Comparison of ENCODE assay signal across 17 cellular contexts in genomic region chr15:65888998-65889397, GRCh38. TPM values are rescaled to one million over a fixed set of nuclear protein-coding genes. Genes with fewer than 3 reads are reported as not detected.
A peak's percentile ranks its signal among the peaks of the same experiment; 100 is the strongest.
DNase-seq lines count a peak whose midpoint lies in the region; ATAC-seq and TF ChIP-seq lines count a peak whose summit lies in the region.
"Had no signal": no experiment of that assay in that cellular context is flagged by ENCODE, and none has a peak within 500 bp of the region (broad histone marks: within the 10 kb centered on the region; RNA-seq: fewer than 3 reads in every experiment).

No MANE protein-coding gene starts in this region.

- peaks cover 54% of the 10 kb centered on the region for H3K4me1 Mint-ChIP-seq in activated CD8-positive, alpha-beta memory T cell treated with anti-CD3 and anti-CD28 coated beads, Interleukin-2, amount 10 ng/mL, durations not matched to agents 7 days and 5 days
- H3K4me1 Mint-ChIP-seq in Caco-2 (ENCODE audit: low read depth, unreplicated experiment) (peaks cover 14% of the 10 kb centered on the region), endothelial cell (ENCODE audit: unreplicated experiment) (no peaks in the 10 kb centered on the region)
- H3K4me1 Mint-ChIP-seq in activated CD4-positive, alpha-beta memory T cell treated with anti-CD3 and anti-CD28 coated beads, Interleukin-2, amount 10 ng/mL, durations not matched to agents 7 days and 5 days: peaks cover 54% of the 10 kb centered on the region

- CTCF ChIA-PET in activated CD8-positive, alpha-beta memory T cell treated with anti-CD3 and anti-CD28 coated beads, Interleukin-2, amount 10 ng/mL, durations not matched to agents 7 days and 5 days (lab: Charles Lee): no interaction called here
- CTCF ChIA-PET in Caco-2 (lab: Charles Lee): interaction anchor here (0.6 kb wide), 1 partner anchor 198 kb away, joined by 8 read pairs; no protein-coding TSS in a partner anchor
- CTCF ChIA-PET in activated CD4-positive, alpha-beta memory T cell treated with anti-CD3 and anti-CD28 coated beads, Interleukin-2, amount 10 ng/mL, durations not matched to agents 7 days and 5 days (lab: Charles Lee): no interaction called here

- no peak overlapping the region for H3K4me3 Mint-ChIP-seq in activated CD8-positive, alpha-beta memory T cell treated with anti-CD3 and anti-CD28 coated beads, Interleukin-2, amount 10 ng/mL, durations not matched to agents 7 days and 5 days
- H3K4me3 Mint-ChIP-seq in Caco-2 (ENCODE audit: unreplicated experiment): no peak overlapping the region
- no peak overlapping the region for H3K4me3 Mint-ChIP-seq in activated CD4-positive, alpha-beta memory T cell treated with anti-CD3 and anti-CD28 coated beads, Interleukin-2, amount 10 ng/mL, durations not matched to agents 7 days and 5 days
- H3K4me3 Mint-ChIP-seq in endothelial cell (ENCODE audit: unreplicated experiment): no peak overlapping the region
- H3K4me3 Mint-ChIP-seq: CD14-positive monocyte had no signal

- no peaks in the 10 kb centered on the region for H3K27me3 Mint-ChIP-seq in activated CD8-positive, alpha-beta memory T cell treated with anti-CD3 and anti-CD28 coated beads, Interleukin-2, amount 10 ng/mL, durations not matched to agents 7 days and 5 days
- H3K27me3 Mint-ChIP-seq in Caco-2 (ENCODE audit: insufficient read depth, unreplicated experiment): no peaks in the 10 kb centered on the region
- no peaks in the 10 kb centered on the region for H3K27me3 Mint-ChIP-seq in activated CD4-positive, alpha-beta memory T cell treated with anti-CD3 and anti-CD28 coated beads, Interleukin-2, amount 10 ng/mL, durations not matched to agents 7 days and 5 days
- H3K27me3 Mint-ChIP-seq in endothelial cell (ENCODE audit: unreplicated experiment): no peaks in the 10 kb centered on the region

- H3K36me3 ChIP-seq in Caco-2 (ENCODE audit: control insufficient read depth, insufficient read depth, low read length): no peaks in the 10 kb centered on the region
- no peaks in the 10 kb centered on the region for H3K36me3 ChIP-seq in endocrine pancreas (ENCODE audit: control insufficient read depth, insufficient read depth, low read length)
- peaks cover 26% of the 10 kb centered on the region for H3K36me3 ChIP-seq in right atrium auricular region
- H3K36me3 ChIP-seq: ovary had no signal

- no peaks in the 10 kb centered on the region for H3K9me3 Mint-ChIP-seq in activated CD8-positive, alpha-beta memory T cell treated with anti-CD3 and anti-CD28 coated beads, Interleukin-2, amount 10 ng/mL, durations not matched to agents 7 days and 5 days (ENCODE audit: low read depth)
- H3K9me3 Mint-ChIP-seq in Caco-2 (ENCODE audit: unreplicated experiment) (no peaks in the 10 kb centered on the region), endothelial cell (ENCODE audit: unreplicated experiment) (no peaks in the 10 kb centered on the region)
- H3K9me3 Mint-ChIP-seq in activated CD4-positive, alpha-beta memory T cell treated with anti-CD3 and anti-CD28 coated beads, Interleukin-2, amount 10 ng/mL, durations not matched to agents 7 days and 5 days: peaks cover 2% of the 10 kb centered on the region
- H3K9me3 Mint-ChIP-seq: CD14-positive monocyte had no signal

- no peak overlapping the region for H3K9ac ChIP-seq in endocrine pancreas (ENCODE audit: control insufficient read depth, insufficient read depth, low read length)

- TSS peak; percentile 13 for BruUV-seq in Caco-2 (replicated peaks; lab: Mats Ljungman, UMichigan)

- H3K4me3 ChIP-seq in Caco-2 (ENCODE audit: low read depth, low read length) (no peak overlapping the region), endocrine pancreas (ENCODE audit: control insufficient read depth, insufficient read depth, low read length) (peak overlapping the region; percentile 30), right atrium auricular region (no peak overlapping the region)
- H3K4me3 ChIP-seq: ovary, right lobe of liver, SJSA1 had no signal

- intact Hi-C loops in Caco-2 (cut with micrococcal nuclease; ENCODE audit: unreplicated experiment): no loop called here

- peaks cover 56% of the 10 kb centered on the region for H3K36me3 Mint-ChIP-seq in activated CD8-positive, alpha-beta memory T cell treated with anti-CD3 and anti-CD28 coated beads, Interleukin-2, amount 10 ng/mL, durations not matched to agents 7 days and 5 days
- H3K36me3 Mint-ChIP-seq in Caco-2 (ENCODE audit: insufficient read depth, unreplicated experiment) (peaks cover 52% of the 10 kb centered on the region), endothelial cell (ENCODE audit: low read depth, unreplicated experiment) (peaks cover 21% of the 10 kb centered on the region)
- H3K36me3 Mint-ChIP-seq in activated CD4-positive, alpha-beta memory T cell treated with anti-CD3 and anti-CD28 coated beads, Interleukin-2, amount 10 ng/mL, durations not matched to agents 7 days and 5 days (ENCODE audit: low read depth): peaks cover 61% of the 10 kb centered on the region

- H3K9me3 ChIP-seq in Caco-2 (no peaks in the 10 kb centered on the region), endocrine pancreas (ENCODE audit: control insufficient read depth, low read length) (no peaks in the 10 kb centered on the region), right atrium auricular region (no peaks in the 10 kb centered on the region)
- H3K9me3 ChIP-seq: ovary, right lobe of liver, SJSA1 had no signal

- POLR2A ChIA-PET in Caco-2 (lab: Charles Lee): no interaction called here
- POLR2A ChIA-PET in activated CD4-positive, alpha-beta memory T cell treated with anti-CD3 and anti-CD28 coated beads, Interleukin-2, amount 10 ng/mL, durations not matched to agents 7 days and 5 days (lab: Charles Lee): no interaction called here

- no peak overlapping the region for H3K27ac ChIP-seq in right atrium auricular region
- H3K27ac ChIP-seq: ovary, right lobe of liver, SJSA1 had no signal

- ATAC-seq in activated CD8-positive, alpha-beta memory T cell treated with anti-CD3 and anti-CD28 coated beads, Interleukin-2, amount 10 ng/mL, durations not matched to agents 7 days and 5 days: peak; percentile 49
- ATAC-seq: right lobe of liver had no signal

- H3K4me1 ChIP-seq in Caco-2 (peaks cover 6% of the 10 kb centered on the region; the same call in 1 of the 2 replicates), endocrine pancreas (ENCODE audit: control insufficient read depth, insufficient read depth, low read length) (peaks cover 20% of the 10 kb centered on the region), right atrium auricular region (no peaks in the 10 kb centered on the region)
- H3K4me1 ChIP-seq: right lobe of liver, SJSA1 had no signal

- H3K27me3 ChIP-seq in Caco-2 (replicated peaks; ENCODE audit: control insufficient read depth, insufficient read depth, low read length): no peaks in the 10 kb centered on the region
- H3K27me3 ChIP-seq in endocrine pancreas (ENCODE audit: control insufficient read depth, insufficient read depth, low read length): no peaks in the 10 kb centered on the region
- H3K27me3 ChIP-seq in right atrium auricular region: no peaks in the 10 kb centered on the region
- H3K27me3 ChIP-seq: ovary, right lobe of liver, SJSA1 had no signal

- peak overlapping the region; percentile 28 for H3K27ac Mint-ChIP-seq in activated CD8-positive, alpha-beta memory T cell treated with anti-CD3 and anti-CD28 coated beads, Interleukin-2, amount 10 ng/mL, durations not matched to agents 7 days and 5 days
- H3K27ac Mint-ChIP-seq in Caco-2 (ENCODE audit: unreplicated experiment): no peak overlapping the region
- H3K27ac Mint-ChIP-seq in activated CD4-positive, alpha-beta memory T cell treated with anti-CD3 and anti-CD28 coated beads, Interleukin-2, amount 10 ng/mL, durations not matched to agents 7 days and 5 days: peak overlapping the region; percentile 9
- H3K27ac Mint-ChIP-seq in endothelial cell (ENCODE audit: unreplicated experiment): no peak overlapping the region
- H3K27ac Mint-ChIP-seq: CD14-positive monocyte had no signal

- DNase-seq in activated CD8-positive, alpha-beta memory T cell treated with anti-CD3 and anti-CD28 coated beads, Interleukin-2, amount 10 ng/mL, durations not matched to agents 7 days and 5 days: no peak
- no peak for DNase-seq in activated CD8-positive, alpha-beta memory T cell treated with anti-CD3 and anti-CD28 coated beads for 24 hours
- DNase-seq in Caco-2 (no peak), HuH-7 (ENCODE audit: low spot score) (no peak), right atrium auricular region (ENCODE audit: low spot score) (no peak), endothelial cell (ENCODE audit: low spot score) (no peak)
- DNase-seq in activated CD4-positive, alpha-beta memory T cell treated with anti-CD3 and anti-CD28 coated beads, Interleukin-2, amount 10 ng/mL, durations not matched to agents 7 days and 5 days: no peak
- DNase-seq: anterior cingulate cortex; central memory CD4-positive, alpha-beta T cell; mammary epithelial cell; MM.1S; NCI-H2171 treated with DMSO at 0.1 percent for 48 hours; ovary; right lobe of liver had no signal

- TF ChIP-seq CTCF in Caco-2 (IDR thresholded peaks at IDR 0.05; ENCODE audit: insufficient read depth in 1 of 2, low read depth in 1 of 2, low read length in 1 of 2, severe bottlenecking in 1 of 2, unreplicated experiment in 1 of 2) (no peak), right atrium auricular region (IDR thresholded peaks at IDR 0.05) (no peak), endothelial cell (IDR thresholded peaks at IDR 0.05; ENCODE audit: unreplicated experiment) (no peak)

RNA-seq across cellular contexts. Expression of gene RAB11A, which starts 19.7 kb away (rescaled TPM):
- total RNA-seq in activated CD8-positive, alpha-beta memory T cell treated with anti-CD3 and anti-CD28 coated beads, Interleukin-2, amount 10 ng/mL, durations not matched to agents 7 days and 5 days: 100 to 1,000 TPM; 139 to 183 TPM
- total RNA-seq in Caco-2 (2022): 208 and 232 TPM in 2 replicates
- 100 to 1,000 TPM; 192 to 193 TPM for total RNA-seq in activated CD4-positive, alpha-beta memory T cell treated with anti-CD3 and anti-CD28 coated beads, Interleukin-2, amount 10 ng/mL, durations not matched to agents 7 days and 5 days
- total RNA-seq in right atrium auricular region: 100 to 1,000 TPM; 122 to 183 TPM
- total RNA-seq in endothelial cell (ENCODE audit: unreplicated experiment): 482 TPM

Comparison
In these comparisons a context has a peak if more than half of its experiments do, and no peak if none do; other contexts are left out.
1. H3K27ac Mint-ChIP-seq: peak in activated CD8-positive, alpha-beta memory T cell treated with anti-CD3 and anti-CD28 coated beads, Interleukin-2, amount 10 ng/mL, durations not matched to agents 7 days and 5 days (single experiment) and activated CD4-positive, alpha-beta memory T cell treated with anti-CD3 and anti-CD28 coated beads, Interleukin-2, amount 10 ng/mL, durations not matched to agents 7 days and 5 days (single experiment); none in Caco-2 (single experiment) and endothelial cell (single experiment).